35 cellular contexts compared by ENCODE assay signal in genomic region chr6:1518855-1519254, GRCh38.
"Had no signal": no experiment of that assay in that cellular context is flagged by ENCODE, and none has a peak within 500 bp of the region (broad histone marks: within the 10 kb centered on the region; RNA-seq: fewer than 3 reads in every experiment).

No MANE protein-coding gene starts in this region.

- H3K27me3 Mint-ChIP-seq: activated naive CD8-positive, alpha-beta T cell had no signal

- H3K9me3 Mint-ChIP-seq: activated B cell treated with CpG ODN at 0.5 μM for 24 hours; activated CD4-positive, alpha-beta T cell treated with anti-CD3 and anti-CD28 coated beads, Interleukin-2, amount 10 ng/mL, durations not matched to agents 24 days and 14 days; activated naive CD4-positive, alpha-beta T cell treated with anti-CD3 and anti-CD28 coated beads, Interleukin-2, amount 10 ng/mL, durations not matched to agents 7 days and 5 days; activated naive CD4-positive, alpha-beta T cell treated with anti-CD3 and anti-CD28 coated beads, Interleukin-2, amount 50 U/mL, for 24 hours; activated naive CD8-positive, alpha-beta T cell treated with anti-CD3 and anti-CD28 coated beads, Interleukin-2, amount 10 ng/mL, durations not matched to agents 7 days and 5 days; activated naive CD8-positive, alpha-beta T cell treated with anti-CD3 and anti-CD28 coated beads, Interleukin-2, amount 50 U/mL, for 24 hours; activated T-cell treated with anti-CD3 and anti-CD28 coated beads, Interleukin-2, amount 50 U/mL, for 4 hours; activated T-helper 2 cell treated with anti-CD3 and anti-CD28 coated beads, Interferon-gamma antibody, Interleukin-2, Interleukin-4, amounts not matched to agents 10 μg/mL and 5 μg/mL and 100 μg/mL, durations not matched to agents 14 hours and 24 hours and 36 hours; T-helper 1 cell treated with Interleukin-12 subunit alpha and Interleukin-12 subunit beta and Interleukin-4 antibody, amounts not matched to agents 30 μg/mL and 1 μg/mL, for 36 hours; T-helper 2 cell treated with Interferon-gamma antibody and Interleukin-4, amounts not matched to agents 5 μg/mL and 100 μg/mL, for 36 hours had no signal

- H3K4me3 Mint-ChIP-seq: activated B cell treated with CpG ODN at 0.5 μM for 24 hours; activated CD4-positive, alpha-beta memory T cell treated with anti-CD3 and anti-CD28 coated beads for 36 hours; activated CD4-positive, alpha-beta T cell treated with anti-CD3 and anti-CD28 coated beads, Interleukin-2, amount 10 ng/mL, durations not matched to agents 24 days and 14 days; activated CD8-positive, alpha-beta T cell treated with anti-CD3 and anti-CD28 coated beads for 36 hours; activated naive CD4-positive, alpha-beta T cell treated with anti-CD3 and anti-CD28 coated beads, Interleukin-2, amount 10 ng/mL, durations not matched to agents 7 days and 5 days; activated naive CD4-positive, alpha-beta T cell treated with anti-CD3 and anti-CD28 coated beads, Interleukin-2, amount 50 U/mL, for 24 hours; activated naive CD8-positive, alpha-beta T cell; activated naive CD8-positive, alpha-beta T cell treated with anti-CD3 and anti-CD28 coated beads, Interleukin-2, amount 10 ng/mL, durations not matched to agents 7 days and 5 days; activated naive CD8-positive, alpha-beta T cell treated with anti-CD3 and anti-CD28 coated beads, Interleukin-2, amount 50 U/mL, for 24 hours; activated T-cell treated with anti-CD3 and anti-CD28 coated beads, Interleukin-2, amount 50 U/mL, for 4 hours; activated T-cell treated with anti-CD3 and anti-CD28 coated beads, Interleukin-2, amount 50 U/mL, for 72 hours; T-helper 1 cell treated with Interleukin-12 subunit alpha and Interleukin-12 subunit beta and Interleukin-4 antibody, amounts not matched to agents 30 μg/mL and 1 μg/mL, for 36 hours; T-helper 2 cell treated with Interferon-gamma antibody and Interleukin-4, amounts not matched to agents 5 μg/mL and 100 μg/mL, for 36 hours had no signal

- ATAC-seq: activated CD8-positive, alpha-beta T cell treated with anti-CD3 and anti-CD28 coated beads for 36 hours; activated naive CD8-positive, alpha-beta T cell treated with anti-CD3 and anti-CD28 coated beads, Interleukin-2, amount 50 U/mL, for 24 hours; activated T-cell treated with anti-CD3 and anti-CD28 coated beads, Interleukin-2, amount 50 U/mL, for 4 hours; activated T-cell treated with anti-CD3 and anti-CD28 coated beads, Interleukin-2, amount 50 U/mL, for 72 hours; body of pancreas had no signal

- H3K4me1 Mint-ChIP-seq: activated naive CD8-positive, alpha-beta T cell treated with anti-CD3 and anti-CD28 coated beads, Interleukin-2, amount 50 U/mL, for 24 hours had no signal

- H3K27me3 ChIP-seq: breast epithelium had no signal

- H3K9me3 ChIP-seq: body of pancreas had no signal

- H3K27ac ChIP-seq: body of pancreas, brain microvascular endothelial cell, breast epithelium, VCaP had no signal

- H3K36me3 Mint-ChIP-seq: activated CD4-positive, alpha-beta memory T cell treated with anti-CD3 and anti-CD28 coated beads for 36 hours; activated naive CD4-positive, alpha-beta T cell treated with anti-CD3 and anti-CD28 coated beads, Interleukin-2, amount 10 ng/mL, durations not matched to agents 7 days and 5 days; activated naive CD4-positive, alpha-beta T cell treated with anti-CD3 and anti-CD28 coated beads, Interleukin-2, amount 50 U/mL, for 24 hours; activated naive CD8-positive, alpha-beta T cell treated with anti-CD3 and anti-CD28 coated beads, Interleukin-2, amount 10 ng/mL, durations not matched to agents 7 days and 5 days had no signal

- FAIRE-seq: astrocyte, TTC549 had no signal

- DNase-seq: activated B cell treated with CpG ODN at 0.5 μM for 24 hours; activated CD4-positive, alpha-beta memory T cell treated with anti-CD3 and anti-CD28 coated beads for 36 hours; activated CD4-positive, alpha-beta T cell treated with anti-CD3 and anti-CD28 coated beads for 4 hours; activated CD4-positive, alpha-beta T cell treated with anti-CD3 and anti-CD28 coated beads, Interleukin-2, amount 10 ng/mL, durations not matched to agents 24 days and 14 days; activated CD4-positive, alpha-beta T cell treated with anti-CD3 and anti-CD28 coated beads, Interleukin-2, amount 50 U/mL, for 1 hour; activated CD4-positive, alpha-beta T cell treated with anti-CD3 and anti-CD28 coated beads, Interleukin-2, amount 50 U/mL, for 4 hours; activated CD4-positive, CD25-positive, alpha-beta regulatory T cell treated with anti-CD3 and anti-CD28 coated beads, Interleukin-2, amount 50 U/mL, for 72 hours; activated CD8-positive, alpha-beta memory T cell treated with anti-CD3 and anti-CD28 coated beads, Interleukin-2, amount 50 U/mL, for 4 hours; activated CD8-positive, alpha-beta T cell treated with anti-CD3 and anti-CD28 coated beads for 36 hours; activated effector memory CD4-positive, alpha-beta T cell treated with Interleukin-2 at 50 U/mL for 16 hours; activated gamma-delta T cell; activated naive CD4-positive, alpha-beta T cell treated with anti-CD3 and anti-CD28 coated beads, Interleukin-2, amount 10 ng/mL, durations not matched to agents 7 days and 5 days; activated naive CD4-positive, alpha-beta T cell treated with Interleukin-2 at 50 U/mL for 16 hours; activated naive CD8-positive, alpha-beta T cell treated with anti-CD3 and anti-CD28 coated beads, Interleukin-2, amount 10 ng/mL, durations not matched to agents 7 days and 5 days; activated naive CD8-positive, alpha-beta T cell treated with anti-CD3 and anti-CD28 coated beads, Interleukin-2, amount 50 U/mL, for 24 hours; activated T-cell treated with anti-CD3 and anti-CD28 coated beads for 4 hours; activated T-cell treated with anti-CD3 and anti-CD28 coated beads, Interleukin-2, amount 50 U/mL, for 1 hour; activated T-cell treated with anti-CD3 and anti-CD28 coated beads, Interleukin-2, amount 50 U/mL, for 4 hours; activated T-cell treated with anti-CD3 and anti-CD28 coated beads, Interleukin-2, amount 50 U/mL, for 72 hours; aorta; body of pancreas; brain microvascular endothelial cell; central memory CD4-positive, alpha-beta T cell; T-helper 1 cell; T-helper 2 cell; T-helper 9 cell had no signal

- H3K36me3 ChIP-seq: brain microvascular endothelial cell, breast epithelium had no signal

- H3K4me1 ChIP-seq: breast epithelium had no signal

- H3K27ac Mint-ChIP-seq: activated B cell treated with CpG ODN at 0.5 μM for 24 hours; activated CD4-positive, alpha-beta memory T cell treated with anti-CD3 and anti-CD28 coated beads for 36 hours; activated CD4-positive, alpha-beta T cell treated with anti-CD3 and anti-CD28 coated beads, Interleukin-2, amount 10 ng/mL, durations not matched to agents 24 days and 14 days; activated CD8-positive, alpha-beta T cell treated with anti-CD3 and anti-CD28 coated beads for 36 hours; activated naive CD4-positive, alpha-beta T cell treated with anti-CD3 and anti-CD28 coated beads, Interleukin-2, amount 10 ng/mL, durations not matched to agents 7 days and 5 days; activated naive CD4-positive, alpha-beta T cell treated with anti-CD3 and anti-CD28 coated beads, Interleukin-2, amount 50 U/mL, for 24 hours; activated naive CD8-positive, alpha-beta T cell; activated naive CD8-positive, alpha-beta T cell treated with anti-CD3 and anti-CD28 coated beads, Interleukin-2, amount 10 ng/mL, durations not matched to agents 7 days and 5 days; activated naive CD8-positive, alpha-beta T cell treated with anti-CD3 and anti-CD28 coated beads, Interleukin-2, amount 50 U/mL, for 24 hours; activated T-cell treated with anti-CD3 and anti-CD28 coated beads, Interleukin-2, amount 50 U/mL, for 72 hours; activated T-helper 2 cell treated with anti-CD3 and anti-CD28 coated beads, Interferon-gamma antibody, Interleukin-2, Interleukin-4, amounts not matched to agents 10 μg/mL and 5 μg/mL and 100 μg/mL, durations not matched to agents 14 hours and 24 hours and 36 hours; T-helper 1 cell treated with Interleukin-12 subunit alpha and Interleukin-12 subunit beta and Interleukin-4 antibody, amounts not matched to agents 30 μg/mL and 1 μg/mL, for 36 hours; T-helper 2 cell treated with Interferon-gamma antibody and Interleukin-4, amounts not matched to agents 5 μg/mL and 100 μg/mL, for 36 hours had no signal

- H3K4me3 ChIP-seq: body of pancreas, breast epithelium had no signal
